ENCODE assay signal across 13 cellular contexts in the genomic region with DNA sequence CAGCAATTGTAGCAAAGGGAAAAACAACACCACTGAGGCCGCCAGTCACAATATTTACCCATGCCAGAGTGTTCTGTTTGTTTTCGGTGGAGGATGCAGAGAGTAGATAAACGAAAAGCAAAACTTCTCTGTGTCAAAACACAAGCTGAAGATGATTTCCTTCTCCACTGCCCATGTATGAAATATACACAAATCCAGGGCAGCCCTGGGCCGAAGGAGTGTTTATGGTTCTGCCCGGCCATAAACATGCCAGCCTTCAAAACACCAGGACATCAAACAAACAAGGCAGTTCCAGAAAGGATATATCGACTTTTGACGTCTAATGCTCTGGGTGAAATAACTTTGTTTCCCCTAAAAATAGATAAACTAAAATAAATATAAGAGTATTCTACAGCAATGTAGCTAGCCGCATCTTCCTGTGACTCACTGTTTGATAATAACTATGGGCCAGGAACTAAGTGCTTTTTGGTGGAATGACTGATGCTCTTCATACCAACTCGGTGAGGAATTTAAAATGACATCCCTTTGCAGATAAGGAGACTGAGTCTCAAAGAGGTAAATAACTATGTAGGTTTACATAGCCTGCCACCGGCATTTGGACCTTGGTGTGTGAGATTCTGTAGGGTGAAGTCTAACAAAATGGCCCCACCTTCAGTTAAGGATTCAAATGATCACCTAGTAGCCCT.
A peak's percentile ranks its signal among the peaks of the same experiment; 100 is the strongest.
DNase-seq lines count a peak whose midpoint lies in the region; ATAC-seq and TF ChIP-seq lines count a peak whose summit lies in the region.
"Had no signal": no experiment of that assay in that cellular context is flagged by ENCODE, and none has a peak within 500 bp of the region (broad histone marks: within the 10 kb centered on the region; RNA-seq: fewer than 3 reads in every experiment).

No MANE protein-coding gene starts in this region.

- POLR2A ChIA-PET in activated CD8-positive, alpha-beta T cell treated with anti-CD3 and anti-CD28 coated beads for 36 hours (lab: Charles Lee) = no interaction called here

- H3K4me3 Mint-ChIP-seq in type B pancreatic cell = no peak overlapping the region
- no peak overlapping the region for H3K4me3 Mint-ChIP-seq in activated CD8-positive, alpha-beta T cell treated with anti-CD3 and anti-CD28 coated beads for 36 hours

- peaks cover 4% of the 10 kb centered on the region for H3K9me3 Mint-ChIP-seq in type B pancreatic cell
- H3K9me3 Mint-ChIP-seq in activated CD8-positive, alpha-beta T cell treated with anti-CD3 and anti-CD28 coated beads for 36 hours = no peaks in the 10 kb centered on the region

- H3K36me3 Mint-ChIP-seq in type B pancreatic cell = peaks cover 6% of the 10 kb centered on the region
- H3K36me3 Mint-ChIP-seq in activated CD8-positive, alpha-beta T cell treated with anti-CD3 and anti-CD28 coated beads for 36 hours (ENCODE audit: low read depth) = no peaks in the 10 kb centered on the region

- intact Hi-C loops in activated CD8-positive, alpha-beta T cell treated with anti-CD3 and anti-CD28 coated beads for 36 hours (cut with micrococcal nuclease) = no loop called here

- CTCF ChIA-PET in activated CD8-positive, alpha-beta T cell treated with anti-CD3 and anti-CD28 coated beads for 36 hours (lab: Charles Lee) = interaction anchor here (0.6 kb wide), 1 partner anchor 8 kb away, joined by 3 read pairs; no protein-coding TSS in a partner anchor

- TF ChIP-seq CTCF in type B pancreatic cell (conservative IDR thresholded peaks at IDR 0.05) = no peak
- TF ChIP-seq CTCF in activated CD8-positive, alpha-beta T cell treated with anti-CD3 and anti-CD28 coated beads for 36 hours (IDR thresholded peaks at IDR 0.05) = no peak

- no peaks in the 10 kb centered on the region for H3K27me3 Mint-ChIP-seq in type B pancreatic cell
- H3K27me3 Mint-ChIP-seq in activated CD8-positive, alpha-beta T cell treated with anti-CD3 and anti-CD28 coated beads for 36 hours = no peaks in the 10 kb centered on the region

- DNase-seq in DMS53 (lab: John Stamatoyannopoulos, UW) (peak; percentile 48), DMS53 treated with DMSO at 0.1 percent for 48 hours (lab: John Stamatoyannopoulos, UW; ENCODE audit: unreplicated experiment) (no peak), amniotic epithelial cell (ENCODE audit: low read depth) (peak; percentile 81), kidney tubule cell (ENCODE audit: low spot score) (peak; percentile 63), type B pancreatic cell (ENCODE audit: extremely low spot score, unreplicated experiment) (no peak), dedifferentiated amniotic fluid mesenchymal stem cell (ENCODE audit: extremely low spot score) (no peak)
- no peak for DNase-seq in activated CD8-positive, alpha-beta T cell treated with anti-CD3 and anti-CD28 coated beads for 36 hours
- DNase-seq: erythroblast, kidney, MM.1S, NCI-H524, psoas muscle had no signal

- ATAC-seq in GM19452 (IDR thresholded peaks at IDR 0.05; ENCODE audit: unreplicated experiment) = no peak
- ATAC-seq in activated CD8-positive, alpha-beta T cell treated with anti-CD3 and anti-CD28 coated beads for 36 hours = no peak
- ATAC-seq: psoas muscle had no signal

- H3K4me1 Mint-ChIP-seq in type B pancreatic cell (ENCODE audit: unreplicated experiment) = peaks cover 39% of the 10 kb centered on the region
- no peaks in the 10 kb centered on the region for H3K4me1 Mint-ChIP-seq in activated CD8-positive, alpha-beta T cell treated with anti-CD3 and anti-CD28 coated beads for 36 hours (ENCODE audit: low read depth)

- peak overlapping the region; percentile 99 for H3K27ac Mint-ChIP-seq in type B pancreatic cell
- H3K27ac Mint-ChIP-seq in activated CD8-positive, alpha-beta T cell treated with anti-CD3 and anti-CD28 coated beads for 36 hours = no peak overlapping the region

Comparison
In these comparisons a context has a peak if more than half of its experiments do, and no peak if none do; other contexts are left out.
1. DNase-seq: peak in DMS53 (single experiment), amniotic epithelial cell (single experiment) and kidney tubule cell (single experiment); none in DMS53 treated with DMSO at 0.1 percent for 48 hours (single experiment), type B pancreatic cell (single experiment), dedifferentiated amniotic fluid mesenchymal stem cell (single experiment) and activated CD8-positive, alpha-beta T cell treated with anti-CD3 and anti-CD28 coated beads for 36 hours (single experiment).